In the genomic region with DNA sequence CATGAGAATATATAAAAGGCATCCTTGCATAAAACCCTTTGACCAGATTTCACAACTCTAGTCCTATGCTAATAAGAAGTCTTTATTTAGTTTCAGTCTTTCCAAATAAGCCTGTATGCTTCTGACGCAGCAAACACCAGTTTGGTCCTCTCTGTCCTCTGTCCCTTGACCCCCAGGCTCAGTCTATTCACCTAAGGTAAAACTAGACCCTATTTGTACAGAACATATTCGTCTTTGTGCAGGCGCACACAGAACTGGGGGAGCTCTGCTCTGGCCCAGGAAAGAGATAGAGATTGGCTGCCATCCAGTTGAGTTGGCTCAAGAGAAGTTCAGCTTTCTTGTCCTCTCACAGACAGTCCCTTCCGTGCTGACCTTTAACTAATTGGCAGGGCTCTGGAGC, we compare ENCODE assay signal across 15 cellular contexts. TPM values are rescaled to one million over a fixed set of nuclear protein-coding genes. Genes with fewer than 3 reads are reported as not detected.
A peak's percentile ranks its signal among the peaks of the same experiment; 100 is the strongest.
DNase-seq lines count a peak whose midpoint lies in the region; ATAC-seq, FAIRE-seq and TF ChIP-seq lines count a peak whose summit lies in the region.
"Had no signal": no experiment of that assay in that cellular context is flagged by ENCODE, and none has a peak within 500 bp of the region (broad histone marks: within the 10 kb centered on the region; RNA-seq: fewer than 3 reads in every experiment).

No MANE protein-coding gene starts in this region.

- ATAC-seq in T-helper 17 cell = no peak
- ATAC-seq in pancreas = peak; percentile 19 to 55 (median 50)
- ATAC-seq in GM18870 (IDR thresholded peaks at IDR 0.05; ENCODE audit: unreplicated experiment) = no peak

- TF ChIP-seq CTCF in fibroblast of the aortic adventitia (IDR thresholded peaks at IDR 0.05; ENCODE audit: insufficient read depth, low read length) (no peak), pancreas (IDR thresholded peaks at IDR 0.05) (no peak), breast epithelium (IDR thresholded peaks at IDR 0.05) (no peak)

- H3K36me3 ChIP-seq in pancreas (no peaks in the 10 kb centered on the region), breast epithelium (no peaks in the 10 kb centered on the region)

- H3K9me3 ChIP-seq in T-helper 17 cell (ENCODE audit: control insufficient read depth, low read length, poor library complexity, severe bottlenecking) = no peaks in the 10 kb centered on the region
- H3K9me3 ChIP-seq in pancreas = no peaks in the 10 kb centered on the region
- no peaks in the 10 kb centered on the region for H3K9me3 ChIP-seq in breast epithelium

- H3K4me1 ChIP-seq in pancreas (peaks cover 15 to 29% (median 21%) of the 10 kb centered on the region in 3 donors), breast epithelium (no peaks in the 10 kb centered on the region)

- peaks cover 5% of the 10 kb centered on the region for H3K4me1 Mint-ChIP-seq in T-helper 17 cell

- H3K4me3 ChIP-seq in fibroblast of the aortic adventitia (ENCODE audit: low read depth, low read length) (no peak overlapping the region), pancreas (no peak overlapping the region), breast epithelium (no peak overlapping the region)

- no peak overlapping the region for H3K4me3 Mint-ChIP-seq in T-helper 17 cell
- H3K4me3 Mint-ChIP-seq: CD4-positive, alpha-beta memory T cell; memory B cell had no signal

- H3K36me3 Mint-ChIP-seq in T-helper 17 cell (ENCODE audit: low read depth) = no peaks in the 10 kb centered on the region
- H3K36me3 Mint-ChIP-seq: brain; CD4-positive, alpha-beta memory T cell; memory B cell had no signal

- H3K27me3 Mint-ChIP-seq in T-helper 17 cell = no peaks in the 10 kb centered on the region
- H3K27me3 Mint-ChIP-seq: CD4-positive, alpha-beta memory T cell; memory B cell had no signal

- no peaks in the 10 kb centered on the region for H3K27me3 ChIP-seq in pancreas
- H3K27me3 ChIP-seq in breast epithelium = no peaks in the 10 kb centered on the region

- no peak for FAIRE-seq in pancreas (lab: Jason Lieb, UNC)

- H3K27ac ChIP-seq in pancreas (peak overlapping the region in 1 of 4 donors; percentile 7), breast epithelium (no peak overlapping the region)

- DNase-seq in G401 (ENCODE audit: low spot score) = peak; percentile 90
- DNase-seq in T-helper 17 cell = no peak
- peak; percentile 33 for DNase-seq in fibroblast of the aortic adventitia (ENCODE audit: low read depth)
- peak in 1 of 6 donors; percentile 41 for DNase-seq in pancreas
- no peak for DNase-seq in breast epithelium (ENCODE audit: low spot score in 2 of 2)
- no peak for DNase-seq in DMS153 treated with DMSO at 0.1 percent for 48 hours (lab: John Stamatoyannopoulos, UW; ENCODE audit: unreplicated experiment)
- DNase-seq in NCI-H748 (lab: John Stamatoyannopoulos, UW; ENCODE audit: unreplicated experiment) = no peak
- DNase-seq: activated T-cell treated with anti-CD3 and anti-CD28 coated beads for 4 hours; CD4-positive, alpha-beta memory T cell; HCEC 1CT; Kasumi-1; NCI-H748 treated with DMSO at 0.1 percent for 48 hours had no signal

- peak overlapping the region; percentile 41 for H3K27ac Mint-ChIP-seq in T-helper 17 cell
- H3K27ac Mint-ChIP-seq: memory B cell had no signal

- WGBS in pancreas, 2 donors = 22 to 27% methylated on average over 4 of the region's 4 CpGs

- in situ Hi-C loops in G401 (cut with HindIII; ENCODE audit: low sequenced_read_pairs) = no loop called here

- TF ChIP-seq POLR2A in breast epithelium (IDR thresholded peaks at IDR 0.05) = no peak

- intact Hi-C loops in pancreas (cut with DNase I) (no loop called here), breast epithelium (cut with DNase I; ENCODE audit: low total_unique reads) (loop anchor here (10.0 kb wide), 1 partner anchor 354 kb away; a partner anchor contains a TSS)

RNA-seq across cellular contexts. Expression of a gene that starts 21.0 kb away (rescaled TPM):
- total RNA-seq in G401 (2014; rRNA removed; shearing (Covaris generic)) = 389 and 414 TPM in 2 replicates
- total RNA-seq in T-helper 17 cell (100 to 1,000 TPM; 140 to 166 TPM), fibroblast of the aortic adventitia (ENCODE audit: low replicate concordance) (110 and 125 TPM in 2 replicates), pancreas (10 to 100 TPM; 26.7 to 66.8 (median 46.1) TPM), breast epithelium (100 to 1,000 TPM; 107 to 120 (median 116) TPM)
- 100 to 1,000 TPM in 1 of 2 donors, 10 to 100 TPM in 1; 92.2 to 115 TPM for polyA plus RNA-seq in pancreas

RNA-seq across cellular contexts. Expression of a gene that starts 41.6 kb away (rescaled TPM):
- total RNA-seq in G401 (2014; rRNA removed; shearing (Covaris generic)) = 184 and 226 TPM in 2 replicates
- 10 to 100 TPM; 59.5 to 74.2 TPM for total RNA-seq in T-helper 17 cell
- 184 and 221 TPM in 2 replicates for total RNA-seq in fibroblast of the aortic adventitia (ENCODE audit: low replicate concordance)
- total RNA-seq in pancreas = 10 to 100 TPM; 33.1 to 58.0 (median 46.5) TPM
- 10 to 100 TPM; 31.4 to 48.9 TPM for polyA plus RNA-seq in pancreas
- 100 to 1,000 TPM in 2 of 3 donors, 10 to 100 TPM in 1; 95.2 to 139 (median 115) TPM for total RNA-seq in breast epithelium

Comparison
In these comparisons a context has a peak if more than half of its experiments do, and no peak if none do; other contexts are left out.
1. DNase-seq: peak in G401 (single experiment) and fibroblast of the aortic adventitia (single experiment); none in T-helper 17 cell (0 of 3), breast epithelium (0 of 2), DMS153 treated with DMSO at 0.1 percent for 48 hours (single experiment) and NCI-H748 (single experiment).
2. ATAC-seq: peak in pancreas (4 of 4); none in T-helper 17 cell (single experiment) and GM18870 (single experiment).